In the genomic region with DNA sequence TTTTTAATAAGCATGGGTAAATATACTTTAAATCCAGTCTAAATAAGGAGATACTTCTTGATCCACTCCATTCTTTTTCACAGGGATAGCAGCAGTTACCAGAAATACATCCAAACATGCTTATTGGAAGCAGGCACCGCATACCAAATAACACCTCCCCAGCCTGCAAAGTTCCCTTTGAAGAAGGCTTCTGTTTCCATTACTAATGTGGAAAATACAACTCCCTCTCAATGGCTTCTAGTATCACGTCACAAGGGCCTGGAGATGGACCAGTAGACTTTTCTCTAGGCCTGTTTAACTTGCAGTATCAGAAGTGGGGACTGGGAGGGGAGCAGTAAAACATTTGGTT, we compare ENCODE assay signal across 11 cellular contexts. TPM values are rescaled to one million over a fixed set of nuclear protein-coding genes. Genes with fewer than 3 reads are reported as not detected.
DNase-seq lines count a peak whose midpoint lies in the region; ATAC-seq and TF ChIP-seq lines count a peak whose summit lies in the region.
"Had no signal": no experiment of that assay in that cellular context is flagged by ENCODE, and none has a peak within 500 bp of the region (broad histone marks: within the 10 kb centered on the region; RNA-seq: fewer than 3 reads in every experiment).

No MANE protein-coding gene starts in this region.

- H3K9me3 Mint-ChIP-seq in activated CD8-positive, alpha-beta T cell treated with anti-CD3 and anti-CD28 coated beads for 36 hours: peaks cover 9% of the 10 kb centered on the region
- H3K9me3 Mint-ChIP-seq in activated CD8-positive, alpha-beta T cell treated with anti-CD3 and anti-CD28 coated beads, Interleukin-2, amount 10 ng/mL, durations not matched to agents 7 days and 5 days (ENCODE audit: insufficient read depth): no peaks in the 10 kb centered on the region
- H3K9me3 Mint-ChIP-seq in MCF 10A (ENCODE audit: unreplicated experiment) (peaks cover 6% of the 10 kb centered on the region), type B pancreatic cell (no peaks in the 10 kb centered on the region)

- no peaks in the 10 kb centered on the region for H3K27me3 ChIP-seq in muscle layer of duodenum (ENCODE audit: low read depth, low read length)
- H3K27me3 ChIP-seq: MG63 had no signal

- CTCF ChIA-PET in activated CD8-positive, alpha-beta T cell treated with anti-CD3 and anti-CD28 coated beads for 36 hours (lab: Charles Lee): interaction anchor here (3.0 kb wide), 1 partner anchor 10 kb away, joined by 15 read pairs; no protein-coding TSS in a partner anchor
- CTCF ChIA-PET in activated CD8-positive, alpha-beta T cell treated with anti-CD3 and anti-CD28 coated beads, Interleukin-2, amount 10 ng/mL, durations not matched to agents 7 days and 5 days (lab: Charles Lee): no interaction called here
- CTCF ChIA-PET in MCF 10A (lab: Yijun Ruan, JAX): interaction anchor here (1.5 kb wide), 1 partner anchor 110 kb away, joined by 3 read pairs; no protein-coding TSS in a partner anchor

- POLR2A ChIA-PET in activated CD8-positive, alpha-beta T cell treated with anti-CD3 and anti-CD28 coated beads for 36 hours (lab: Charles Lee): interaction anchor here (2.4 kb wide), 1 partner anchor 12 kb away, joined by 9 read pairs; no protein-coding TSS in a partner anchor
- POLR2A ChIA-PET in activated CD8-positive, alpha-beta T cell treated with anti-CD3 and anti-CD28 coated beads, Interleukin-2, amount 10 ng/mL, durations not matched to agents 7 days and 5 days (lab: Charles Lee): no interaction called here
- POLR2A ChIA-PET in MCF 10A (lab: Yijun Ruan, JAX): interaction anchor here (1.0 to 3.6 kb wide), 2 partner anchors 20 to 223 kb away, joined by 3 to 35 read pairs; partner anchors contain the start of gene TMEM245

- no peak for DNase-seq in activated CD8-positive, alpha-beta T cell treated with anti-CD3 and anti-CD28 coated beads for 36 hours
- DNase-seq in activated CD8-positive, alpha-beta T cell treated with anti-CD3 and anti-CD28 coated beads, Interleukin-2, amount 10 ng/mL, durations not matched to agents 7 days and 5 days: no peak
- DNase-seq in MCF 10A (ENCODE audit: unreplicated experiment) (no peak), type B pancreatic cell (ENCODE audit: extremely low spot score, unreplicated experiment) (no peak)
- no peak for DNase-seq in central memory CD4-positive, alpha-beta T cell
- DNase-seq: amniotic stem cell, SIG-M5 had no signal

- H3K36me3 Mint-ChIP-seq in activated CD8-positive, alpha-beta T cell treated with anti-CD3 and anti-CD28 coated beads for 36 hours (ENCODE audit: low read depth): peaks cover 48% of the 10 kb centered on the region
- H3K36me3 Mint-ChIP-seq in activated CD8-positive, alpha-beta T cell treated with anti-CD3 and anti-CD28 coated beads, Interleukin-2, amount 10 ng/mL, durations not matched to agents 7 days and 5 days (ENCODE audit: low read depth): peaks cover 66% of the 10 kb centered on the region
- H3K36me3 Mint-ChIP-seq in MCF 10A (ENCODE audit: insufficient read depth, unreplicated experiment): peaks cover 24% of the 10 kb centered on the region
- peaks cover 31% of the 10 kb centered on the region for H3K36me3 Mint-ChIP-seq in type B pancreatic cell

- ATAC-seq in activated CD8-positive, alpha-beta T cell treated with anti-CD3 and anti-CD28 coated beads for 36 hours: no peak
- ATAC-seq in activated CD8-positive, alpha-beta T cell treated with anti-CD3 and anti-CD28 coated beads, Interleukin-2, amount 10 ng/mL, durations not matched to agents 7 days and 5 days: no peak
- ATAC-seq in GM18511 (IDR thresholded peaks at IDR 0.05; ENCODE audit: unreplicated experiment) (no peak), GM21360 (IDR thresholded peaks at IDR 0.05; ENCODE audit: unreplicated experiment) (no peak)

- H3K27me3 Mint-ChIP-seq in activated CD8-positive, alpha-beta T cell treated with anti-CD3 and anti-CD28 coated beads for 36 hours: no peaks in the 10 kb centered on the region
- H3K27me3 Mint-ChIP-seq in activated CD8-positive, alpha-beta T cell treated with anti-CD3 and anti-CD28 coated beads, Interleukin-2, amount 10 ng/mL, durations not matched to agents 7 days and 5 days (ENCODE audit: low read depth): no peaks in the 10 kb centered on the region
- H3K27me3 Mint-ChIP-seq in MCF 10A (ENCODE audit: insufficient read depth, unreplicated experiment) (no peaks in the 10 kb centered on the region), type B pancreatic cell (no peaks in the 10 kb centered on the region)

- no peaks in the 10 kb centered on the region for H3K36me3 ChIP-seq in muscle layer of duodenum (ENCODE audit: control insufficient read depth in 1 of 2, insufficient read depth in 2 of 2, low read length in 2 of 2)

- H3K27ac ChIP-seq in muscle layer of duodenum (ENCODE audit: low read length): peak overlapping the region; percentile 67

- peaks cover 10 to 42% of the 10 kb centered on the region in 2 donors for H3K4me1 ChIP-seq in muscle layer of duodenum (ENCODE audit: control insufficient read depth in 1 of 2, insufficient read depth in 2 of 2, low read length in 2 of 2)

- H3K9me3 ChIP-seq in muscle layer of duodenum (ENCODE audit: control insufficient read depth in 1 of 2, low read length in 2 of 2): no peaks in the 10 kb centered on the region

- TF ChIP-seq CTCF in activated CD8-positive, alpha-beta T cell treated with anti-CD3 and anti-CD28 coated beads for 36 hours (IDR thresholded peaks at IDR 0.05): no peak
- TF ChIP-seq CTCF in MCF 10A (IDR thresholded peaks at IDR 0.05; ENCODE audit: unreplicated experiment): peak; percentile 5
- no peak for TF ChIP-seq CTCF in type B pancreatic cell (conservative IDR thresholded peaks at IDR 0.05)

- peak overlapping the region in 1 of 2 donors; percentile 27 for H3K4me3 ChIP-seq in muscle layer of duodenum (ENCODE audit: low read depth in 1 of 2, low read length in 2 of 2)
- H3K4me3 ChIP-seq: MG63 had no signal

- H3K27ac Mint-ChIP-seq in activated CD8-positive, alpha-beta T cell treated with anti-CD3 and anti-CD28 coated beads for 36 hours: peak overlapping the region; percentile 52
- no peak overlapping the region for H3K27ac Mint-ChIP-seq in activated CD8-positive, alpha-beta T cell treated with anti-CD3 and anti-CD28 coated beads, Interleukin-2, amount 10 ng/mL, durations not matched to agents 7 days and 5 days
- H3K27ac Mint-ChIP-seq in MCF 10A (ENCODE audit: low read depth, unreplicated experiment) (peak overlapping the region; percentile 84), type B pancreatic cell (peak overlapping the region; percentile 91)

- H3K4me1 Mint-ChIP-seq in activated CD8-positive, alpha-beta T cell treated with anti-CD3 and anti-CD28 coated beads for 36 hours (ENCODE audit: low read depth): peaks cover 82% of the 10 kb centered on the region
- peaks cover 82% of the 10 kb centered on the region for H3K4me1 Mint-ChIP-seq in activated CD8-positive, alpha-beta T cell treated with anti-CD3 and anti-CD28 coated beads, Interleukin-2, amount 10 ng/mL, durations not matched to agents 7 days and 5 days (ENCODE audit: low read depth)
- H3K4me1 Mint-ChIP-seq in MCF 10A (ENCODE audit: insufficient read depth, unreplicated experiment): peaks cover 53% of the 10 kb centered on the region
- H3K4me1 Mint-ChIP-seq in type B pancreatic cell (ENCODE audit: unreplicated experiment): peaks cover 42% of the 10 kb centered on the region

- intact Hi-C loops in activated CD8-positive, alpha-beta T cell treated with anti-CD3 and anti-CD28 coated beads for 36 hours (cut with micrococcal nuclease): no loop called here
- intact Hi-C loops in MCF 10A (cut with micrococcal nuclease): loop anchor here (2.0 kb wide), 1 partner anchor 20 kb away; the partner anchor contains the start of gene TMEM245

- H3K4me3 Mint-ChIP-seq in activated CD8-positive, alpha-beta T cell treated with anti-CD3 and anti-CD28 coated beads for 36 hours: no peak overlapping the region
- no peak overlapping the region for H3K4me3 Mint-ChIP-seq in activated CD8-positive, alpha-beta T cell treated with anti-CD3 and anti-CD28 coated beads, Interleukin-2, amount 10 ng/mL, durations not matched to agents 7 days and 5 days
- H3K4me3 Mint-ChIP-seq in MCF 10A (ENCODE audit: unreplicated experiment): no peak overlapping the region
- peak overlapping the region; percentile 4 for H3K4me3 Mint-ChIP-seq in type B pancreatic cell

- BruUV-seq in MCF 10A (replicated peaks; lab: Mats Ljungman, UMichigan): no TSS peak

RNA-seq across cellular contexts. Expression of gene TMEM245, which starts 20.8 kb away (rescaled TPM):
- total RNA-seq in activated CD8-positive, alpha-beta T cell treated with anti-CD3 and anti-CD28 coated beads for 36 hours: 10 to 100 TPM; 23.3 to 26.7 TPM
- total RNA-seq in activated CD8-positive, alpha-beta T cell treated with anti-CD3 and anti-CD28 coated beads, Interleukin-2, amount 10 ng/mL, durations not matched to agents 7 days and 5 days: 10 to 100 TPM; 27.4 to 30.2 TPM
- 35.0 and 43.8 TPM in 2 replicates for total RNA-seq in MCF 10A (2022)
- total RNA-seq in type B pancreatic cell (ENCODE audit: low replicate concordance): 44.4 and 49.2 TPM in 2 replicates
